9 cellular contexts compared by ENCODE assay signal in the genomic region with DNA sequence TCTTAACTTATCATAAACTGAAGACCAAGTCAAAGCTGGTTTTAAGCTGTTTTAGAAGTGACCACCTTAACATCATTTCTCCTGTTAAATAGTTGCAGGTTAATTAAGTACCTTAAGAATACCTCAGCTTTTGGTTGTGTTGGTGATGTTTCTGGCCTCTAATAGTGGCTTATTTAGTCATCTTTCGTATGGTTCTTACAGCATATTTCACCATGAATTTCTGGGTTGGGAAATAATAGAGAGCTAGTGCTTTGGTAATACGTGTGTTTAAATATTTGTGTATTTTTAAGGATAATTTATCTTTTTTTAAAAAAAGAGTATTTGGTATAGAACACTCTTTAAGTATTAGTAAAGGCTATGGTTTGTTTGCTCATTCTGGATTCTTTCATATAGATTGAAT. TPM values are rescaled to one million over a fixed set of nuclear protein-coding genes. Genes with fewer than 3 reads are reported as not detected.
DNase-seq lines count a peak whose midpoint lies in the region; ATAC-seq lines count a peak whose summit lies in the region.
"Had no signal": no experiment of that assay in that cellular context is flagged by ENCODE, and none has a peak within 500 bp of the region (broad histone marks: within the 10 kb centered on the region; RNA-seq: fewer than 3 reads in every experiment).

No MANE protein-coding gene starts in this region.

- intact Hi-C loops in activated T-helper 1 cell treated with anti-CD3 and anti-CD28 coated beads, Interleukin-12 subunit alpha, Interleukin-12 subunit beta, Interleukin-2, Interleukin-4 antibody, amounts not matched to agents 30 ng/mL and 10 ng/mL and 1 ng/mL, durations not matched to agents 14 hours and 24 hours and 36 hours (cut with micrococcal nuclease), result loop anchor here (1.0 to 10.0 kb wide), 4 partner anchors 137 to 1054 kb away; no protein-coding TSS in a partner anchor

- H3K27me3 ChIP-seq in iPS-18a (ENCODE audit: control insufficient read depth, insufficient read depth, low read length) (no peaks in the 10 kb centered on the region), subcutaneous abdominal adipose tissue (ENCODE audit: control insufficient read depth in 5 of 5, insufficient read depth in 4 of 5, low read length in 5 of 5) (no peaks in the 10 kb centered on the region)

- H3K36me3 ChIP-seq in iPS-18a (ENCODE audit: control insufficient read depth, low read depth, low read length) (no peaks in the 10 kb centered on the region), subcutaneous abdominal adipose tissue (ENCODE audit: control insufficient read depth in 5 of 5, insufficient read depth in 5 of 5, low read length in 5 of 5) (no peaks in the 10 kb centered on the region)

- peaks cover 61% of the 10 kb centered on the region for H3K4me1 Mint-ChIP-seq in activated CD4-positive, alpha-beta T cell treated with anti-CD3 and anti-CD28 coated beads, Interleukin-2, amount 10 ng/mL, durations not matched to agents 7 days and 5 days
- H3K4me1 Mint-ChIP-seq in activated T-helper 1 cell treated with anti-CD3 and anti-CD28 coated beads, Interleukin-12 subunit alpha, Interleukin-12 subunit beta, Interleukin-2, Interleukin-4 antibody, amounts not matched to agents 30 ng/mL and 10 ng/mL and 1 ng/mL, durations not matched to agents 14 hours and 24 hours and 36 hours (ENCODE audit: low read depth), result peaks cover 65% of the 10 kb centered on the region

- no peak for DNase-seq in activated CD4-positive, alpha-beta T cell treated with anti-CD3 and anti-CD28 coated beads, Interleukin-2, amount 10 ng/mL, durations not matched to agents 7 days and 5 days
- DNase-seq in activated CD4-positive, alpha-beta T cell treated with anti-CD3 and anti-CD28 coated beads, Interleukin-2, amount 50 U/mL, for 1 hour, result no peak
- no peak for DNase-seq in activated T-helper 1 cell treated with anti-CD3 and anti-CD28 coated beads, Interleukin-12 subunit alpha, Interleukin-12 subunit beta, Interleukin-2, Interleukin-4 antibody, amounts not matched to agents 30 ng/mL and 10 ng/mL and 1 ng/mL, durations not matched to agents 14 hours and 24 hours and 36 hours (ENCODE audit: low spot score)
- DNase-seq in NCI-H69 (lab: John Stamatoyannopoulos, UW), result no peak
- no peak for DNase-seq in NCI-H82 treated with DMSO at 0.1 percent for 48 hours (lab: John Stamatoyannopoulos, UW; ENCODE audit: unreplicated experiment)
- DNase-seq: C1 segment of cervical spinal cord had no signal

- H3K4me3 Mint-ChIP-seq in activated CD4-positive, alpha-beta T cell treated with anti-CD3 and anti-CD28 coated beads, Interleukin-2, amount 10 ng/mL, durations not matched to agents 7 days and 5 days, result peak overlapping the region; percentile 96
- H3K4me3 Mint-ChIP-seq in activated T-helper 1 cell treated with anti-CD3 and anti-CD28 coated beads, Interleukin-12 subunit alpha, Interleukin-12 subunit beta, Interleukin-2, Interleukin-4 antibody, amounts not matched to agents 30 ng/mL and 10 ng/mL and 1 ng/mL, durations not matched to agents 14 hours and 24 hours and 36 hours, result peak overlapping the region; percentile 96

- peaks cover 3% of the 10 kb centered on the region for H3K27me3 Mint-ChIP-seq in activated CD4-positive, alpha-beta T cell treated with anti-CD3 and anti-CD28 coated beads, Interleukin-2, amount 10 ng/mL, durations not matched to agents 7 days and 5 days
- H3K27me3 Mint-ChIP-seq in activated T-helper 1 cell treated with anti-CD3 and anti-CD28 coated beads, Interleukin-12 subunit alpha, Interleukin-12 subunit beta, Interleukin-2, Interleukin-4 antibody, amounts not matched to agents 30 ng/mL and 10 ng/mL and 1 ng/mL, durations not matched to agents 14 hours and 24 hours and 36 hours (ENCODE audit: insufficient read depth), result peaks cover 5% of the 10 kb centered on the region

- peak overlapping the region; percentile 79 for H3K4me3 ChIP-seq in iPS-18a (ENCODE audit: low read length)
- peak overlapping the region; percentile 16 to 91 (median 84) for H3K4me3 ChIP-seq in subcutaneous abdominal adipose tissue (ENCODE audit: low read depth in 1 of 5, low read length in 5 of 5)

- H3K9ac ChIP-seq in iPS-18a (ENCODE audit: low read length) (no peak overlapping the region), subcutaneous abdominal adipose tissue (ENCODE audit: low read length in 5 of 5) (peak overlapping the region in 2 of 5 donors; percentile 6 to 82)

- peaks cover 25% of the 10 kb centered on the region for H3K4me1 ChIP-seq in iPS-18a (ENCODE audit: control insufficient read depth, low read depth, low read length)
- H3K4me1 ChIP-seq in subcutaneous abdominal adipose tissue (ENCODE audit: control insufficient read depth in 5 of 5, insufficient read depth in 5 of 5, low read length in 5 of 5), result peaks cover 0 to 59% (median 48%) of the 10 kb centered on the region in 5 donors

- POLR2A ChIA-PET in activated CD4-positive, alpha-beta T cell treated with anti-CD3 and anti-CD28 coated beads, Interleukin-2, amount 10 ng/mL, durations not matched to agents 7 days and 5 days (lab: Charles Lee), result no interaction called here

- H3K9me3 ChIP-seq in iPS-18a (ENCODE audit: control insufficient read depth, low read depth, low read length), result no peaks in the 10 kb centered on the region
- H3K9me3 ChIP-seq in subcutaneous abdominal adipose tissue (ENCODE audit: control insufficient read depth in 5 of 5, low read length in 5 of 5), result no peaks in the 10 kb centered on the region

- no peak for ATAC-seq in activated CD4-positive, CD25-positive, alpha-beta regulatory T cell treated with anti-CD3 and anti-CD28 coated beads, Interleukin-2, amount 50 U/mL, for 24 hours

- no peaks in the 10 kb centered on the region for H3K9me3 Mint-ChIP-seq in activated CD4-positive, alpha-beta T cell treated with anti-CD3 and anti-CD28 coated beads, Interleukin-2, amount 10 ng/mL, durations not matched to agents 7 days and 5 days
- no peaks in the 10 kb centered on the region for H3K9me3 Mint-ChIP-seq in activated T-helper 1 cell treated with anti-CD3 and anti-CD28 coated beads, Interleukin-12 subunit alpha, Interleukin-12 subunit beta, Interleukin-2, Interleukin-4 antibody, amounts not matched to agents 30 ng/mL and 10 ng/mL and 1 ng/mL, durations not matched to agents 14 hours and 24 hours and 36 hours

- H3K27ac ChIP-seq in iPS-18a (ENCODE audit: low read length) (no peak overlapping the region), subcutaneous abdominal adipose tissue (ENCODE audit: low read depth, low read length) (peak overlapping the region; percentile 31)

- CTCF ChIA-PET in activated CD4-positive, alpha-beta T cell treated with anti-CD3 and anti-CD28 coated beads, Interleukin-2, amount 10 ng/mL, durations not matched to agents 7 days and 5 days (lab: Charles Lee), result interaction anchor here (1.7 to 3.2 kb wide), 3 partner anchors 10 to 27 kb away, joined by 5 to 12 read pairs (median 8); no protein-coding TSS in a partner anchor

- H3K36me3 Mint-ChIP-seq in activated CD4-positive, alpha-beta T cell treated with anti-CD3 and anti-CD28 coated beads, Interleukin-2, amount 10 ng/mL, durations not matched to agents 7 days and 5 days (ENCODE audit: low read depth), result peaks cover 36% of the 10 kb centered on the region
- peaks cover 27% of the 10 kb centered on the region for H3K36me3 Mint-ChIP-seq in activated T-helper 1 cell treated with anti-CD3 and anti-CD28 coated beads, Interleukin-12 subunit alpha, Interleukin-12 subunit beta, Interleukin-2, Interleukin-4 antibody, amounts not matched to agents 30 ng/mL and 10 ng/mL and 1 ng/mL, durations not matched to agents 14 hours and 24 hours and 36 hours (ENCODE audit: low read depth)

- H3K27ac Mint-ChIP-seq in activated CD4-positive, alpha-beta T cell treated with anti-CD3 and anti-CD28 coated beads, Interleukin-2, amount 10 ng/mL, durations not matched to agents 7 days and 5 days, result peak overlapping the region; percentile 98
- peak overlapping the region; percentile 99 for H3K27ac Mint-ChIP-seq in activated T-helper 1 cell treated with anti-CD3 and anti-CD28 coated beads, Interleukin-12 subunit alpha, Interleukin-12 subunit beta, Interleukin-2, Interleukin-4 antibody, amounts not matched to agents 30 ng/mL and 10 ng/mL and 1 ng/mL, durations not matched to agents 14 hours and 24 hours and 36 hours

RNA-seq across cellular contexts. Expression of a gene that starts 1.6 kb away (rescaled TPM):
- 100 to 1,000 TPM; 115 to 150 TPM for total RNA-seq in activated CD4-positive, alpha-beta T cell treated with anti-CD3 and anti-CD28 coated beads, Interleukin-2, amount 10 ng/mL, durations not matched to agents 7 days and 5 days
- total RNA-seq in activated T-helper 1 cell treated with anti-CD3 and anti-CD28 coated beads, Interleukin-12 subunit alpha, Interleukin-12 subunit beta, Interleukin-2, Interleukin-4 antibody, amounts not matched to agents 30 ng/mL and 10 ng/mL and 1 ng/mL, durations not matched to agents 14 hours and 24 hours and 36 hours, result 135 and 149 TPM in 2 replicates

RNA-seq across cellular contexts. Expression of a gene that starts 33.7 kb away (rescaled TPM):
- 100 to 1,000 TPM; 219 to 226 TPM for total RNA-seq in activated CD4-positive, alpha-beta T cell treated with anti-CD3 and anti-CD28 coated beads, Interleukin-2, amount 10 ng/mL, durations not matched to agents 7 days and 5 days
- total RNA-seq in activated T-helper 1 cell treated with anti-CD3 and anti-CD28 coated beads, Interleukin-12 subunit alpha, Interleukin-12 subunit beta, Interleukin-2, Interleukin-4 antibody, amounts not matched to agents 30 ng/mL and 10 ng/mL and 1 ng/mL, durations not matched to agents 14 hours and 24 hours and 36 hours, result 163 and 164 TPM in 2 replicates
